Comparison of ENCODE assay signal across 9 cellular contexts in the genomic region with DNA sequence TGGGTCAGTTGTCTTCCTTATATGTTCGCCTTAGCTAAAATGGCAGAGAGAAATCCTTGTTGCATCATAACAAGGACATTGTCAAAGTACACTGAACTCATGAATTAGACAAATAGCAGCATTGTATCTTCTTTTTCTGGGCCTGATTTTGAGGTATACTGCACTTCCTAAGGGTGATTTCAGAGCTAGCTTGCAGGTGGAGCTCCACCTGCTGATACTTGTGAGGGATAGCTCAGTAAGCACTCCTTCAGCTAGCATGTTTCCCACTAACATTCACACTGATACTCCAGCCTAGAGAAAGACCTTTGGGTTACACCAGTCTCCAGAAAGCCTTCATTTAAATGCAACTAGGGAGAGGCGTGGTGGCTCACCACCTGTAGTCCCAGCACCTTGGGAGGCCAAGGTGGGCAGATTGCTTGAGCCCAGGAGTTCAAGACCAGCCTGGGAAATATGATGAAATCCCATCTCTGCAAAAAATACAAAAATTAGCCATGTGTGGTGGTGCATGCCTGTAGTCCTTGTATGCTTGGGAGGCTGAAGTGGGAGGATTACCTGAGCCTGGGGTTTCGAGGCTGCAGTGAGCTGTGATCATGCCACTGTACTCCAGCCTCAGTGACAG.
A peak's percentile ranks its signal among the peaks of the same experiment; 100 is the strongest.
DNase-seq lines count a peak whose midpoint lies in the region; ATAC-seq, FAIRE-seq and TF ChIP-seq lines count a peak whose summit lies in the region.
"Had no signal": no experiment of that assay in that cellular context is flagged by ENCODE, and none has a peak within 500 bp of the region (broad histone marks: within the 10 kb centered on the region; RNA-seq: fewer than 3 reads in every experiment).

No MANE protein-coding gene starts in this region.

- FAIRE-seq in HTR-8/SVneo (lab: Jason Lieb, UNC), result no peak

- TF ChIP-seq CTCF in nephron (IDR thresholded peaks at IDR 0.05; ENCODE audit: unreplicated experiment in 3 of 3), result peak in 2 of 3 experiments; percentile 30 to 38

- no peaks in the 10 kb centered on the region for H3K27me3 Mint-ChIP-seq in nephron (ENCODE audit: low read depth)

- no peak for ATAC-seq in GM21367 (IDR thresholded peaks at IDR 0.05; ENCODE audit: unreplicated experiment)

- H3K4me3 Mint-ChIP-seq in nephron, result no peak overlapping the region

- DNase-seq in NCI-H1417 (lab: John Stamatoyannopoulos, UW), result peak in 2 of 3 experiments; percentile 34 to 64
- DNase-seq in NCI-H1417 treated with DMSO at 0.1 percent for 48 hours (lab: John Stamatoyannopoulos, UW), result no peak
- peak; percentile 11 to 33 for DNase-seq in Kasumi-1 (lab: John Stamatoyannopoulos, UW)
- peak; percentile 20 for DNase-seq in astrocyte of the hippocampus (ENCODE audit: low read depth, low spot score)
- no peak for DNase-seq in HTR-8/SVneo (ENCODE audit: insufficient read length, low spot score)
- DNase-seq in NCI-H1694 treated with DMSO at 0.1 percent for 48 hours (lab: John Stamatoyannopoulos, UW), result no peak
- DNase-seq: stimulated activated CD4-positive, alpha-beta T cell treated with anti-CD3 and anti-CD28 coated beads, Interleukin-1b, Interleukin-23, amount 100 ng/mL, for 48 hours had no signal

- peaks cover 21% of the 10 kb centered on the region for H3K9me3 Mint-ChIP-seq in nephron

- H3K27ac Mint-ChIP-seq in nephron, result no peak overlapping the region

- peaks cover 32% of the 10 kb centered on the region for H3K36me3 Mint-ChIP-seq in nephron (ENCODE audit: low read depth)

- peaks cover 6% of the 10 kb centered on the region for H3K4me1 Mint-ChIP-seq in nephron

Comparison
In these comparisons a context has a peak if more than half of its experiments do, and no peak if none do; other contexts are left out.
1. DNase-seq: peak in NCI-H1417 (2 of 3), Kasumi-1 (2 of 2) and astrocyte of the hippocampus (single experiment); none in NCI-H1417 treated with DMSO at 0.1 percent for 48 hours (single experiment), HTR-8/SVneo (single experiment) and NCI-H1694 treated with DMSO at 0.1 percent for 48 hours (single experiment).